ENCODE assay signal across 8 cellular contexts in genomic region chr20:33810885-33811762, GRCh38. TPM values are rescaled to one million over a fixed set of nuclear protein-coding genes. Genes with fewer than 3 reads are reported as not detected.
A peak's percentile ranks its signal among the peaks of the same experiment; 100 is the strongest.
DNase-seq lines count a peak whose midpoint lies in the region; ATAC-seq and TF ChIP-seq lines count a peak whose summit lies in the region.

Gene CHMP4B, plus strand, starts transcription at chr20:33811348. Its CDS starts 121 bp downstream, at chr20:33811469.

- peak within 1 kb of the TSS; percentile 70 to 95 for H3K27ac ChIP-seq in testis

- H3K36me3 ChIP-seq in GM06990 (ENCODE audit: control insufficient read depth, insufficient read depth, low read length), result peaks cover 6% of the 10 kb centered on the region; the same call in 1 of the 2 replicates
- no peaks in the 10 kb centered on the region for H3K36me3 ChIP-seq in testis (ENCODE audit: low read depth, missing control alignments)

- no peaks in the 10 kb centered on the region for H3K9me3 Mint-ChIP-seq in activated naive CD4-positive, alpha-beta T cell treated with anti-CD3 and anti-CD28 coated beads, Interleukin-2, amount 50 U/mL, for 72 hours

- ATAC-seq in HG02588 (IDR thresholded peaks at IDR 0.05; ENCODE audit: unreplicated experiment) (peak; percentile 95), omental fat pad (ENCODE audit: low FRiP score) (peak; percentile 97)
- ATAC-seq in activated naive CD4-positive, alpha-beta T cell treated with anti-CD3 and anti-CD28 coated beads, Interleukin-2, amount 50 U/mL, for 72 hours, result peak; percentile 92 to 99

- DNase-seq in GM06990 (ENCODE audit: extremely low read depth, insufficient read length) (peak; percentile 95), NCI-H1092 (lab: John Stamatoyannopoulos, UW) (peak; percentile 98), SKM-1 (lab: John Stamatoyannopoulos, UW; ENCODE audit: unreplicated experiment) (peak; percentile 97), glomerular endothelial cell (ENCODE audit: extremely low read depth, low read depth, low spot score) (peak; percentile 70), omental fat pad (ENCODE audit: low spot score) (peak; percentile 98), testis (peak; percentile 100)
- DNase-seq in activated naive CD4-positive, alpha-beta T cell treated with anti-CD3 and anti-CD28 coated beads, Interleukin-2, amount 50 U/mL, for 72 hours (ENCODE audit: low spot score in 2 of 2), result peak; percentile 97 to 98

- H3K27ac Mint-ChIP-seq in activated naive CD4-positive, alpha-beta T cell treated with anti-CD3 and anti-CD28 coated beads, Interleukin-2, amount 50 U/mL, for 72 hours, result peak within 1 kb of the TSS; percentile 99

- TF ChIP-seq CTCF in GM06990 (IDR thresholded peaks at IDR 0.05; ENCODE audit: insufficient read depth, low read length, poor library complexity, severe bottlenecking) (no peak), omental fat pad (IDR thresholded peaks at IDR 0.05) (no peak), testis (IDR thresholded peaks at IDR 0.05) (no peak)

- H3K9me3 ChIP-seq in testis, result no peaks in the 10 kb centered on the region

- H3K4me1 ChIP-seq in testis, result peaks cover 23% of the 10 kb centered on the region

- H3K36me3 Mint-ChIP-seq in activated naive CD4-positive, alpha-beta T cell treated with anti-CD3 and anti-CD28 coated beads, Interleukin-2, amount 50 U/mL, for 72 hours, result peaks cover 23 to 26% of the 10 kb centered on the region in 2 donors

- H3K4me3 ChIP-seq in GM06990 (replicated peaks; ENCODE audit: low read depth, low read length), result peak within 1 kb of the TSS; percentile 80
- H3K4me3 ChIP-seq in testis, result peak within 1 kb of the TSS; percentile 97 to 98

- 0% methylated on average over 17 to 65 of the region's 70 CpGs for WGBS in testis, 2 donors

- TF ChIP-seq POLR2A in testis (IDR thresholded peaks at IDR 0.05), result peak; percentile 38

- intact Hi-C loops in testis (cut with DNase I; ENCODE audit: low total_unique reads), result no loop called here

- H3K27me3 ChIP-seq in GM06990 (replicated peaks; ENCODE audit: control insufficient read depth, insufficient read depth, low read length) (no peaks in the 10 kb centered on the region), testis (no peaks in the 10 kb centered on the region)

RNA-seq across cellular contexts. Expression of gene CHMP4B, which starts in this region (rescaled TPM):
- total RNA-seq in activated naive CD4-positive, alpha-beta T cell treated with anti-CD3 and anti-CD28 coated beads, Interleukin-2, amount 50 U/mL, for 72 hours, result 10 to 100 TPM; 80.0 to 81.4 TPM
- total RNA-seq in glomerular endothelial cell (85.9 and 119 TPM in 2 replicates), omental fat pad (10 to 100 TPM; 64.8 to 96.7 (median 69.8) TPM), testis (100 to 1,000 TPM in 1 of 2 donors, 10 to 100 TPM in 1; 98.3 to 102 TPM)
- polyA plus RNA-seq in testis (ENCODE audit: insufficient read depth, low read depth, low replicate concordance), result 114 TPM

Comparison
In these comparisons a context has a peak if more than half of its experiments do, and no peak if none do; other contexts are left out.
1. Peak in every context shown above with its lines: DNase-seq, ATAC-seq, H3K4me3 ChIP-seq and H3K27ac ChIP-seq.